Comparison of ENCODE assay signal across 12 cellular contexts in the genomic region with DNA sequence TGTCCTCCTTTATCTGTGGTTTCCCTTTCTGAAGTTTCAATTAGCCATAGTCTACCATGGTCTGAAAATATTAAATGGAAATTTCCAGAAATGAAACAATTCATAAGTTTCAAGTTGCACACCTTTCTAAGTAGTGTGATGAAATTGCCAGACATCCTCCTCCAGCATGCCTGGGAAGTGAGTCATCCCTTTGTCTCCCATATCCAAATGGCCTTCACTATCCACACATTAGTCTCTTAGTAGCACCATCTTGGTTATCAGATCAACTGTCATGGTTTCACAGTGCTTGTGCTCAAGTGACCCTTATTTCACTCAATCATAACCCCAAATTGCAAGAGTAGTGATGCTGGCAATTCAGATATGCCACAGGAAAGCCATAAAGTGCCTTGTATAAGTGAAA.
A peak's percentile ranks its signal among the peaks of the same experiment; 100 is the strongest.
DNase-seq lines count a peak whose midpoint lies in the region; ATAC-seq and TF ChIP-seq lines count a peak whose summit lies in the region.
"Had no signal": no experiment of that assay in that cellular context is flagged by ENCODE, and none has a peak within 500 bp of the region (broad histone marks: within the 10 kb centered on the region; RNA-seq: fewer than 3 reads in every experiment).

No MANE protein-coding gene starts in this region.

- H3K36me3 ChIP-seq in A673 (ENCODE audit: insufficient read depth, low read length, poor library complexity, severe bottlenecking): no peaks in the 10 kb centered on the region

- H3K27me3 ChIP-seq in A673 (replicated peaks; ENCODE audit: insufficient read depth, low read depth, low read length, poor library complexity): no peaks in the 10 kb centered on the region

- no TSS peak for BruUV-seq in A673 (replicated peaks; lab: Mats Ljungman, UMichigan)

- intact Hi-C loops in A673 (cut with micrococcal nuclease; ENCODE audit: unreplicated experiment): no loop called here

- TF ChIP-seq CTCF in A673 (conservative IDR thresholded peaks at IDR 0.05; ENCODE audit: low read depth, low read length) (no peak), fibroblast of villous mesenchyme (IDR thresholded peaks at IDR 0.05; ENCODE audit: insufficient read depth, low read depth, low read length) (no peak)

- H3K9me3 ChIP-seq in A673 (ENCODE audit: low read depth, low read length, poor library complexity, severe bottlenecking): peaks cover 4% of the 10 kb centered on the region

- ATAC-seq in SK-N-SH treated with all-trans-retinoic acid at 6 μM for 48 hours: no peak; the same call in 2 of the 3 replicates
- no peak for ATAC-seq in HG03439 (IDR thresholded peaks at IDR 0.05; ENCODE audit: unreplicated experiment)

- CTCF ChIA-PET in A673 (lab: Charles Lee): no interaction called here

- no peak overlapping the region for H3K27ac ChIP-seq in A673 (ENCODE audit: low read depth, low read length, poor library complexity, severe bottlenecking)

- DNase-seq in A673 (ENCODE audit: low spot score) (peak; percentile 38), HK-2 (ENCODE audit: unreplicated experiment) (peak; percentile 37), fibroblast of villous mesenchyme (ENCODE audit: low read depth) (peak; percentile 21), D341Med (ENCODE audit: low spot score) (no peak), NCI-H1105 treated with DMSO at 0.1 percent for 48 hours (lab: John Stamatoyannopoulos, UW) (no peak), NCI-H2029 treated with DMSO at 0.1 percent for 48 hours (lab: John Stamatoyannopoulos, UW) (no peak)
- DNase-seq: activated CD4-positive, alpha-beta T cell treated with anti-CD3 and anti-CD28 coated beads for 1 hour; KBM-7; SIG-M5; stimulated activated CD4-positive, alpha-beta T cell treated with anti-CD3 and anti-CD28 coated beads, Interleukin-4, amount 100 ng/mL, for 24 hours had no signal

- no peak overlapping the region for H3K4me3 ChIP-seq in A673 (ENCODE audit: low read depth, low read length, poor library complexity, severe bottlenecking)
- no peak overlapping the region for H3K4me3 ChIP-seq in fibroblast of villous mesenchyme (ENCODE audit: low read depth, low read length)

- POLR2A ChIA-PET in A673 (lab: Charles Lee; ENCODE audit: low non-redundant PET): no interaction called here

- H3K4me1 ChIP-seq in A673 (ENCODE audit: insufficient read depth, low read length, poor library complexity, severe bottlenecking): no peaks in the 10 kb centered on the region

TF ChIP-seq in SK-N-SH treated with all-trans-retinoic acid at 6 μM for 48 hours, 23 proteins besides CTCF, POLR2A, EP300 and RAD21:
- TF ChIP-seq ISL1 (CRISPR knock-in tag; IDR thresholded peaks at IDR 0.05) (peak; percentile 62), PPARA (CRISPR knock-in tag; IDR thresholded peaks at IDR 0.05; ENCODE audit: borderline replicate concordance) (no peak)

Comparison
In these comparisons a context has a peak if more than half of its experiments do, and no peak if none do; other contexts are left out.
1. DNase-seq: peak in A673 (single experiment), HK-2 (single experiment) and fibroblast of villous mesenchyme (single experiment); none in D341Med (single experiment), NCI-H1105 treated with DMSO at 0.1 percent for 48 hours (single experiment) and NCI-H2029 treated with DMSO at 0.1 percent for 48 hours (single experiment).